In the genomic region with DNA sequence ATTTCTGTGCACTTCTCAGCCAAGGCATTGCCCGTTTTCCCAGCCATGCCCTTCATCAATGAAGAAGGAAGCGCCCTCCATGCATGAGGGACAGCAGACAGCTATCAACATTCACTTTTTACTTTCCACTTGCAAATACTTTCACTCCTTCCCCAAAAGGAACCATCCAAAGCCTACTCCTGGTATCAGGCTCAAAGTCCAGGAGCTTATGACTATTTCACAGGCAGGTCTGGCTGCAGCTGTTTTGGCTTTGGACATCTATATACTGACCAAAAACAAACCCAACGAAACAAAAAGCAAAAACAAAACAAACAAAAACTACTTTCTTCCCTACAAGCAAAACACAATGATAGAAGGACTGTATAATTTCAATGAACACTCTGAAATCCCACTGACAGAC, we compare ENCODE assay signal across 28 cellular contexts.
"Had no signal": no experiment of that assay in that cellular context is flagged by ENCODE, and none has a peak within 500 bp of the region (broad histone marks: within the 10 kb centered on the region; RNA-seq: fewer than 3 reads in every experiment).

No MANE protein-coding gene starts in this region.

- H3K27ac ChIP-seq: brain microvascular endothelial cell, SJSA1 had no signal

- H3K27me3 ChIP-seq: brain microvascular endothelial cell, SJSA1 had no signal

- DNase-seq: activated CD4-positive, alpha-beta memory T cell treated with anti-CD3 and anti-CD28 coated beads for 36 hours; activated CD4-positive, alpha-beta T cell treated with anti-CD3 and anti-CD28 coated beads, Interleukin-2, amount 50 U/mL, for 1 hour; activated CD8-positive, alpha-beta memory T cell treated with anti-CD3 and anti-CD28 coated beads, Interleukin-2, amount 50 U/mL, for 4 hours; activated effector memory CD4-positive, alpha-beta T cell treated with anti-CD3 and anti-CD28 coated beads, Interleukin-2, amount 50 U/mL, for 16 hours; activated naive CD4-positive, alpha-beta T cell; activated naive CD4-positive, alpha-beta T cell treated with anti-CD3 and anti-CD28 coated beads, Interleukin-2, amount 50 U/mL, for 16 hours; activated naive CD8-positive, alpha-beta T cell treated with anti-CD3 and anti-CD28 coated beads for 36 hours; activated T-cell treated with anti-CD3 and anti-CD28 coated beads, Interleukin-2, amount 50 U/mL, for 48 hours; amniotic stem cell; aorta; brain microvascular endothelial cell; central memory CD4-positive, alpha-beta T cell; Karpas-422; KBM-7; NCI-H1048; NCI-H1694; NCI-H1930; NCI-H2081 treated with DMSO at 0.1 percent for 48 hours; NCI-H226; NCI-H446 treated with DMSO at 0.1 percent for 48 hours; NCI-H524; NCI-H69; SHP77 treated with DMSO at 0.1 percent for 48 hours; SK-N-SH; T1000 had no signal

- H3K27ac Mint-ChIP-seq: activated CD4-positive, alpha-beta memory T cell treated with anti-CD3 and anti-CD28 coated beads for 36 hours; activated naive CD8-positive, alpha-beta T cell treated with anti-CD3 and anti-CD28 coated beads for 36 hours; activated T-helper 17 cell treated with anti-CD3 and anti-CD28 coated beads, Interleukin-2, amount 50 U/mL, for 72 hours had no signal

- H3K4me2 ChIP-seq: SK-N-SH had no signal

- ATAC-seq: activated T-helper 17 cell treated with anti-CD3 and anti-CD28 coated beads, Interleukin-2, amount 50 U/mL, for 72 hours; Panc1 had no signal

- H3K4me3 Mint-ChIP-seq: activated CD4-positive, alpha-beta memory T cell treated with anti-CD3 and anti-CD28 coated beads for 36 hours; activated naive CD8-positive, alpha-beta T cell treated with anti-CD3 and anti-CD28 coated beads for 36 hours; activated T-helper 17 cell treated with anti-CD3 and anti-CD28 coated beads, Interleukin-2, amount 50 U/mL, for 72 hours had no signal

- H3K9me2 ChIP-seq: SK-N-SH had no signal

- H3K36me3 ChIP-seq: brain microvascular endothelial cell, SJSA1 had no signal

- H3K4me1 ChIP-seq: SJSA1 had no signal

- H3K4me3 ChIP-seq: SJSA1 had no signal

- H3K27me3 Mint-ChIP-seq: activated CD4-positive, alpha-beta memory T cell treated with anti-CD3 and anti-CD28 coated beads for 36 hours; activated naive CD8-positive, alpha-beta T cell treated with anti-CD3 and anti-CD28 coated beads for 36 hours; activated T-helper 17 cell treated with anti-CD3 and anti-CD28 coated beads, Interleukin-2, amount 50 U/mL, for 72 hours had no signal
